ENCODE assay signal across 25 cellular contexts in genomic region chr18:79715280-79715679, GRCh38. TPM values are rescaled to one million over a fixed set of nuclear protein-coding genes. Genes with fewer than 3 reads are reported as not detected.
DNase-seq lines count a peak whose midpoint lies in the region; ATAC-seq, FAIRE-seq and TF ChIP-seq lines count a peak whose summit lies in the region.
"Had no signal": no experiment of that assay in that cellular context is flagged by ENCODE, and none has a peak within 500 bp of the region (broad histone marks: within the 10 kb centered on the region; RNA-seq: fewer than 3 reads in every experiment).

No MANE protein-coding gene starts in this region.

- H3K27ac Mint-ChIP-seq in activated CD4-positive, alpha-beta memory T cell treated with anti-CD3 and anti-CD28 coated beads for 36 hours = peak overlapping the region; percentile 23
- H3K27ac Mint-ChIP-seq in activated CD4-positive, alpha-beta memory T cell treated with anti-CD3 and anti-CD28 coated beads, Interleukin-2, amount 10 ng/mL, durations not matched to agents 7 days and 5 days = no peak overlapping the region
- peak overlapping the region; percentile 16 for H3K27ac Mint-ChIP-seq in T-helper 17 cell
- H3K27ac Mint-ChIP-seq in activated naive CD8-positive, alpha-beta T cell treated with anti-CD3 and anti-CD28 coated beads, Interleukin-2, amount 50 U/mL, for 24 hours = no peak overlapping the region

- no peak overlapping the region for H3K4me3 Mint-ChIP-seq in activated CD4-positive, alpha-beta memory T cell treated with anti-CD3 and anti-CD28 coated beads for 36 hours
- no peak overlapping the region for H3K4me3 Mint-ChIP-seq in activated CD4-positive, alpha-beta memory T cell treated with anti-CD3 and anti-CD28 coated beads, Interleukin-2, amount 10 ng/mL, durations not matched to agents 7 days and 5 days
- peak overlapping the region; percentile 45 for H3K4me3 Mint-ChIP-seq in T-helper 17 cell
- H3K4me3 Mint-ChIP-seq in activated naive CD8-positive, alpha-beta T cell treated with anti-CD3 and anti-CD28 coated beads, Interleukin-2, amount 50 U/mL, for 24 hours = no peak overlapping the region

- no peaks in the 10 kb centered on the region for H3K4me1 Mint-ChIP-seq in activated CD4-positive, alpha-beta memory T cell treated with anti-CD3 and anti-CD28 coated beads for 36 hours (ENCODE audit: low read depth)
- peaks cover 2% of the 10 kb centered on the region for H3K4me1 Mint-ChIP-seq in activated CD4-positive, alpha-beta memory T cell treated with anti-CD3 and anti-CD28 coated beads, Interleukin-2, amount 10 ng/mL, durations not matched to agents 7 days and 5 days
- H3K4me1 Mint-ChIP-seq in T-helper 17 cell = no peaks in the 10 kb centered on the region
- no peaks in the 10 kb centered on the region for H3K4me1 Mint-ChIP-seq in activated naive CD8-positive, alpha-beta T cell treated with anti-CD3 and anti-CD28 coated beads, Interleukin-2, amount 50 U/mL, for 24 hours

- POLR2A ChIA-PET in activated CD4-positive, alpha-beta memory T cell treated with anti-CD3 and anti-CD28 coated beads for 36 hours (lab: Charles Lee) = no interaction called here
- POLR2A ChIA-PET in activated CD4-positive, alpha-beta memory T cell treated with anti-CD3 and anti-CD28 coated beads, Interleukin-2, amount 10 ng/mL, durations not matched to agents 7 days and 5 days (lab: Charles Lee) = no interaction called here

- CTCF ChIA-PET in activated CD4-positive, alpha-beta memory T cell treated with anti-CD3 and anti-CD28 coated beads for 36 hours (lab: Charles Lee) = no interaction called here
- CTCF ChIA-PET in activated CD4-positive, alpha-beta memory T cell treated with anti-CD3 and anti-CD28 coated beads, Interleukin-2, amount 10 ng/mL, durations not matched to agents 7 days and 5 days (lab: Charles Lee) = interaction anchor here (0.8 kb wide), 1 partner anchor 12 kb away, joined by 3 read pairs; no protein-coding TSS in a partner anchor

- FAIRE-seq in kidney (lab: Jason Lieb, UNC) (no peak), urothelium cell line (lab: Jason Lieb, UNC) (no peak)
- FAIRE-seq: HepG2 had no signal

- no peaks in the 10 kb centered on the region for H3K9me3 ChIP-seq in T-helper 17 cell (ENCODE audit: control insufficient read depth, low read length, poor library complexity, severe bottlenecking)
- H3K9me3 ChIP-seq in kidney (ENCODE audit: control insufficient read depth in 1 of 2, low read length in 2 of 2) = no peaks in the 10 kb centered on the region

- no peak overlapping the region for H3K27ac ChIP-seq in kidney (ENCODE audit: low read depth in 2 of 2, low read length in 2 of 2)
- H3K27ac ChIP-seq: C4-2B, HL-60, PC-9 had no signal

- H3K4me3 ChIP-seq in kidney (ENCODE audit: low read length in 2 of 2) = peak overlapping the region; percentile 18 to 48
- H3K4me3 ChIP-seq: PC-9 had no signal

- H3K9me3 Mint-ChIP-seq in activated CD4-positive, alpha-beta memory T cell treated with anti-CD3 and anti-CD28 coated beads for 36 hours = no peaks in the 10 kb centered on the region
- peaks cover 15% of the 10 kb centered on the region for H3K9me3 Mint-ChIP-seq in activated CD4-positive, alpha-beta memory T cell treated with anti-CD3 and anti-CD28 coated beads, Interleukin-2, amount 10 ng/mL, durations not matched to agents 7 days and 5 days
- peaks cover 6% of the 10 kb centered on the region for H3K9me3 Mint-ChIP-seq in activated naive CD8-positive, alpha-beta T cell treated with anti-CD3 and anti-CD28 coated beads, Interleukin-2, amount 50 U/mL, for 24 hours

- no peak for DNase-seq in activated CD4-positive, alpha-beta memory T cell treated with anti-CD3 and anti-CD28 coated beads for 36 hours
- DNase-seq in activated CD4-positive, alpha-beta memory T cell treated with anti-CD3 and anti-CD28 coated beads, Interleukin-2, amount 10 ng/mL, durations not matched to agents 7 days and 5 days = no peak
- DNase-seq in T-helper 17 cell (no peak), kidney (no peak), hypothalamus (lab: John Stamatoyannopoulos, UW) (no peak), NCI-H187 (lab: John Stamatoyannopoulos, UW) (no peak), urothelium cell line (ENCODE audit: low spot score) (no peak)
- no peak for DNase-seq in activated naive CD8-positive, alpha-beta T cell treated with anti-CD3 and anti-CD28 coated beads, Interleukin-2, amount 50 U/mL, for 24 hours
- DNase-seq: EL, GF-D8, GOT3, HCEC 1CT, KBM-7, MM.1S, NCI-H1092 treated with DMSO at 0.1 percent for 48 hours, NCI-H1436 treated with DMSO at 0.1 percent for 48 hours, NCI-H2029, NCI-H2227 treated with DMSO at 0.1 percent for 48 hours, NCI-H510A, PC-9, RPMI8226, SIG-M5 had no signal

- peaks cover 55% of the 10 kb centered on the region for H3K36me3 Mint-ChIP-seq in activated CD4-positive, alpha-beta memory T cell treated with anti-CD3 and anti-CD28 coated beads for 36 hours
- H3K36me3 Mint-ChIP-seq in activated CD4-positive, alpha-beta memory T cell treated with anti-CD3 and anti-CD28 coated beads, Interleukin-2, amount 10 ng/mL, durations not matched to agents 7 days and 5 days (ENCODE audit: low read depth) = peaks cover 70% of the 10 kb centered on the region
- peaks cover 12% of the 10 kb centered on the region for H3K36me3 Mint-ChIP-seq in T-helper 17 cell (ENCODE audit: low read depth)
- H3K36me3 Mint-ChIP-seq in activated naive CD8-positive, alpha-beta T cell treated with anti-CD3 and anti-CD28 coated beads, Interleukin-2, amount 50 U/mL, for 24 hours (ENCODE audit: low read depth) = peaks cover 52% of the 10 kb centered on the region

- no peaks in the 10 kb centered on the region for H3K27me3 Mint-ChIP-seq in activated CD4-positive, alpha-beta memory T cell treated with anti-CD3 and anti-CD28 coated beads for 36 hours
- H3K27me3 Mint-ChIP-seq in activated CD4-positive, alpha-beta memory T cell treated with anti-CD3 and anti-CD28 coated beads, Interleukin-2, amount 10 ng/mL, durations not matched to agents 7 days and 5 days = no peaks in the 10 kb centered on the region
- H3K27me3 Mint-ChIP-seq in T-helper 17 cell = no peaks in the 10 kb centered on the region
- H3K27me3 Mint-ChIP-seq in activated naive CD8-positive, alpha-beta T cell treated with anti-CD3 and anti-CD28 coated beads, Interleukin-2, amount 50 U/mL, for 24 hours = no peaks in the 10 kb centered on the region

- H3K36me3 ChIP-seq in kidney (ENCODE audit: control insufficient read depth in 1 of 2, insufficient read depth in 2 of 2, low read length in 2 of 2) = peaks cover 21 to 28% of the 10 kb centered on the region in 2 donors

- no peak overlapping the region for H3K9ac ChIP-seq in kidney (ENCODE audit: low read length in 2 of 2)

- TF ChIP-seq CTCF in kidney (IDR thresholded peaks at IDR 0.05; ENCODE audit: borderline replicate concordance, extremely low read depth, insufficient read depth) = no peak

- H3K4me1 ChIP-seq in kidney (ENCODE audit: control insufficient read depth in 1 of 2, insufficient read depth in 1 of 2, low read depth in 1 of 2, low read length in 2 of 2) = no peaks in the 10 kb centered on the region

- no peak for ATAC-seq in T-helper 17 cell
- peak; percentile 6 for ATAC-seq in activated naive CD8-positive, alpha-beta T cell treated with anti-CD3 and anti-CD28 coated beads, Interleukin-2, amount 50 U/mL, for 24 hours
- ATAC-seq: HepG2 had no signal

- intact Hi-C loops in activated CD4-positive, alpha-beta memory T cell treated with anti-CD3 and anti-CD28 coated beads for 36 hours (cut with micrococcal nuclease) = no loop called here
- intact Hi-C loops in kidney (cut with DNase I) = no loop called here

RNA-seq across cellular contexts. Expression of gene CTDP1, which starts 35.7 kb away (rescaled TPM):
- total RNA-seq in activated CD4-positive, alpha-beta memory T cell treated with anti-CD3 and anti-CD28 coated beads for 36 hours = 10 to 100 TPM; 35.4 to 36.0 TPM
- total RNA-seq in activated CD4-positive, alpha-beta memory T cell treated with anti-CD3 and anti-CD28 coated beads, Interleukin-2, amount 10 ng/mL, durations not matched to agents 7 days and 5 days = 10 to 100 TPM; 34.8 to 38.0 TPM
- total RNA-seq in T-helper 17 cell (10 to 100 TPM; 61.0 to 65.1 TPM), kidney (21.8 TPM)
- polyA plus RNA-seq in kidney (ENCODE audit: insufficient read depth, low read depth, low replicate concordance) = 11.1 TPM

Comparison
In these comparisons a context has a peak if more than half of its experiments do, and no peak if none do; other contexts are left out.
1. H3K27ac Mint-ChIP-seq: peak in activated CD4-positive, alpha-beta memory T cell treated with anti-CD3 and anti-CD28 coated beads for 36 hours (single experiment) and T-helper 17 cell (single experiment); none in activated CD4-positive, alpha-beta memory T cell treated with anti-CD3 and anti-CD28 coated beads, Interleukin-2, amount 10 ng/mL, durations not matched to agents 7 days and 5 days (single experiment) and activated naive CD8-positive, alpha-beta T cell treated with anti-CD3 and anti-CD28 coated beads, Interleukin-2, amount 50 U/mL, for 24 hours (single experiment).